13 cellular contexts compared by ENCODE assay signal in genomic region chr1:212638419-212639151, GRCh38. TPM values are rescaled to one million over a fixed set of nuclear protein-coding genes. Genes with fewer than 3 reads are reported as not detected.
DNase-seq lines count a peak whose midpoint lies in the region; ATAC-seq and TF ChIP-seq lines count a peak whose summit lies in the region.
"Had no signal": no experiment of that assay in that cellular context is flagged by ENCODE, and none has a peak within 500 bp of the region (broad histone marks: within the 10 kb centered on the region; RNA-seq: fewer than 3 reads in every experiment).

No MANE protein-coding gene starts in this region.

- no peaks in the 10 kb centered on the region for H3K9me3 ChIP-seq in esophagus squamous epithelium

- H3K27me3 ChIP-seq in ACC112 (ENCODE audit: insufficient read depth, low read length) (no peaks in the 10 kb centered on the region), esophagus squamous epithelium (peaks cover 0 to 3% (median 0%) of the 10 kb centered on the region in 4 donors), H7 (ENCODE audit: control insufficient read depth, insufficient read depth, low read length) (no peaks in the 10 kb centered on the region)

- intact Hi-C loops in esophagus squamous epithelium (cut with DNase I), result no loop called here

- peak overlapping the region; percentile 60 for H3K27ac ChIP-seq in ACC112 (ENCODE audit: low read depth, low read length)
- peak overlapping the region in 3 of 4 donors; percentile 66 to 75 (median 68) for H3K27ac ChIP-seq in esophagus squamous epithelium

- no peak overlapping the region for H2AFZ ChIP-seq in ACC112 (ENCODE audit: low read length, unreplicated experiment)

- 48 to 65% methylated on average over 3 to 4 of the region's 4 CpGs for WGBS in esophagus squamous epithelium, 2 donors

- TF ChIP-seq POLR2A in esophagus squamous epithelium (IDR thresholded peaks at IDR 0.05), result no peak

- DNase-seq in LHCN-M2 (ENCODE audit: low read depth) (peak; percentile 17), esophagus squamous epithelium (lab: John Stamatoyannopoulos, UW) (no peak), myocyte (ENCODE audit: low read depth) (peak; percentile 35), H7 (no peak)
- DNase-seq: C1 segment of cervical spinal cord; hippocampal formation; KBM-7; NK-92 treated with Interleukin-12 subunit alpha and Interleukin-12 subunit beta, amount 100 ng/mL, for 24 hours had no signal

- ATAC-seq in GM21528 (IDR thresholded peaks at IDR 0.05; ENCODE audit: low FRiP score, unreplicated experiment), result no peak
- no peak for ATAC-seq in GM21381 (IDR thresholded peaks at IDR 0.05; ENCODE audit: unreplicated experiment)
- no peak for ATAC-seq in GM18858 (IDR thresholded peaks at IDR 0.05; ENCODE audit: unreplicated experiment)
- ATAC-seq: GM12878 had no signal

- TF ChIP-seq CTCF in esophagus squamous epithelium (IDR thresholded peaks at IDR 0.05), result no peak

- H3K4me1 ChIP-seq in ACC112 (ENCODE audit: control insufficient read depth, insufficient read depth, low read length, unreplicated experiment), result peaks cover 41% of the 10 kb centered on the region
- H3K4me1 ChIP-seq in esophagus squamous epithelium, result peaks cover 0 to 28% (median 28%) of the 10 kb centered on the region in 3 donors

- no peaks in the 10 kb centered on the region for H3K79me2 ChIP-seq in ACC112 (ENCODE audit: control insufficient read depth, insufficient read depth, low read length, unreplicated experiment)

- no peaks in the 10 kb centered on the region for H3K36me3 ChIP-seq in ACC112 (ENCODE audit: insufficient read depth, low read length)
- no peaks in the 10 kb centered on the region for H3K36me3 ChIP-seq in esophagus squamous epithelium
- H3K36me3 ChIP-seq in H7 (replicated peaks; ENCODE audit: control insufficient read depth, insufficient read depth, low read length), result no peaks in the 10 kb centered on the region

- H3K4me3 ChIP-seq in ACC112 (ENCODE audit: low read depth, low read length), result no peak overlapping the region
- peak overlapping the region in 3 of 4 donors; percentile 0 to 34 (median 12) for H3K4me3 ChIP-seq in esophagus squamous epithelium
- no peak overlapping the region for H3K4me3 ChIP-seq in H7 (ENCODE audit: insufficient read depth, low read depth, low read length)
- H3K4me3 ChIP-seq: GM12878 had no signal

RNA-seq across cellular contexts. Expression of gene ATF3, which starts 30.0 kb away (rescaled TPM):
- total RNA-seq in LHCN-M2 (2014; rRNA removed), result 0.58 and 1.1 TPM in 2 replicates
- polyA plus RNA-seq in LHCN-M2 (2012), result 1.0 TPM
- 1 to 10 TPM; 2.1 to 6.5 (median 3.0) TPM for total RNA-seq in esophagus squamous epithelium
- 2.9 and 3.3 TPM in 2 replicates for total RNA-seq in myocyte
- polyA plus RNA-seq in myocyte (2012), result 5.8 TPM
- total RNA-seq in H7 (2014; rRNA removed; shearing (Covaris generic)), result 15.0 and 19.2 TPM in 2 replicates

Comparison
In these comparisons a context has a peak if more than half of its experiments do, and no peak if none do; other contexts are left out.
1. H3K4me3 ChIP-seq: peak in esophagus squamous epithelium (3 of 4); none in ACC112 (single experiment) and H7 (single experiment).
2. DNase-seq: peak in LHCN-M2 (single experiment) and myocyte (single experiment); none in esophagus squamous epithelium (single experiment) and H7 (single experiment).